ENCODE assay signal across 8 cellular contexts in genomic region chr21:41425588-41425953, GRCh38.
DNase-seq lines count a peak whose midpoint lies in the region; ATAC-seq and TF ChIP-seq lines count a peak whose summit lies in the region.

No MANE protein-coding gene starts in this region.

- peaks cover 15% of the 10 kb centered on the region for H3K36me3 Mint-ChIP-seq in stimulated activated naive CD8-positive, alpha-beta T cell treated with anti-CD3 and anti-CD28 coated beads, Interleukin-15, Interleukin-2, amounts not matched to agents 100 ng/mL and 50 ng/mL, for 24 hours (ENCODE audit: low read depth)

- H3K27me3 ChIP-seq in mucosa of stomach (ENCODE audit: control insufficient read depth, insufficient read depth, low read length) = no peaks in the 10 kb centered on the region

- TF ChIP-seq CTCF in cardiac fibroblast (IDR thresholded peaks at IDR 0.05; ENCODE audit: low read depth, low read length) = no peak

- no peaks in the 10 kb centered on the region for H3K27me3 Mint-ChIP-seq in stimulated activated naive CD8-positive, alpha-beta T cell treated with anti-CD3 and anti-CD28 coated beads, Interleukin-15, Interleukin-2, amounts not matched to agents 100 ng/mL and 50 ng/mL, for 24 hours

- H3K4me3 ChIP-seq in cardiac fibroblast (replicated peaks in 1 of 2; ENCODE audit: low read depth in 2 of 2, low read length in 2 of 2) (peak overlapping the region; percentile 57 to 63), mucosa of stomach (ENCODE audit: low read length) (peak overlapping the region; percentile 54)

- H3K9ac ChIP-seq in mucosa of stomach (ENCODE audit: low read length) = peak overlapping the region; percentile 85

- H3K4me3 Mint-ChIP-seq in stimulated activated naive CD8-positive, alpha-beta T cell treated with anti-CD3 and anti-CD28 coated beads, Interleukin-15, Interleukin-2, amounts not matched to agents 100 ng/mL and 50 ng/mL, for 24 hours = peak overlapping the region; percentile 91

- peaks cover 25% of the 10 kb centered on the region for H3K4me1 ChIP-seq in mucosa of stomach (ENCODE audit: control insufficient read depth, insufficient read depth, low read length)

- DNase-seq in stimulated activated naive CD8-positive, alpha-beta T cell treated with anti-CD3 and anti-CD28 coated beads, Interleukin-15, Interleukin-2, amounts not matched to agents 100 U/mL and 50 U/mL, for 24 hours = no peak
- DNase-seq in cardiac fibroblast (ENCODE audit: low read depth in 2 of 2) (no peak), NCI-H226 (no peak), GM19240 (ENCODE audit: insufficient read length, low spot score) (no peak), kidney glomerular epithelial cell (lab: John Stamatoyannopoulos, UW) (no peak), hippocampal formation (lab: John Stamatoyannopoulos, UW) (no peak)

- no peaks in the 10 kb centered on the region for H3K9me3 Mint-ChIP-seq in stimulated activated naive CD8-positive, alpha-beta T cell treated with anti-CD3 and anti-CD28 coated beads, Interleukin-15, Interleukin-2, amounts not matched to agents 100 ng/mL and 50 ng/mL, for 24 hours

- no peaks in the 10 kb centered on the region for H3K9me3 ChIP-seq in mucosa of stomach (ENCODE audit: control insufficient read depth, low read length)

- peaks cover 61% of the 10 kb centered on the region for H3K4me1 Mint-ChIP-seq in stimulated activated naive CD8-positive, alpha-beta T cell treated with anti-CD3 and anti-CD28 coated beads, Interleukin-15, Interleukin-2, amounts not matched to agents 100 ng/mL and 50 ng/mL, for 24 hours (ENCODE audit: low read depth)

- peak overlapping the region; percentile 93 for H3K27ac Mint-ChIP-seq in stimulated activated naive CD8-positive, alpha-beta T cell treated with anti-CD3 and anti-CD28 coated beads, Interleukin-15, Interleukin-2, amounts not matched to agents 100 ng/mL and 50 ng/mL, for 24 hours

- ATAC-seq in stimulated activated naive CD8-positive, alpha-beta T cell treated with anti-CD3 and anti-CD28 coated beads, Interleukin-15, Interleukin-2, amounts not matched to agents 100 U/mL and 50 U/mL, for 24 hours = no peak

- no peaks in the 10 kb centered on the region for H3K36me3 ChIP-seq in mucosa of stomach (ENCODE audit: control insufficient read depth, insufficient read depth, low read length)
